8 cellular contexts compared by ENCODE assay signal in genomic region chr3:52052831-52053306, GRCh38. TPM values are rescaled to one million over a fixed set of nuclear protein-coding genes. Genes with fewer than 3 reads are reported as not detected.
A peak's percentile ranks its signal among the peaks of the same experiment; 100 is the strongest.
DNase-seq lines count a peak whose midpoint lies in the region; ATAC-seq, FAIRE-seq and TF ChIP-seq lines count a peak whose summit lies in the region.

No MANE protein-coding gene starts in this region.

- RAD21 ChIA-PET in GM12878 (lab: Charles Lee; ENCODE audit: unreplicated experiment) = interaction anchor here (0.7 to 4.5 kb wide), 34 partner anchors 9 to 334 kb away, joined by 3 to 165 read pairs (median 8); partner anchors contain the start of genes ACY1, PARP3, POC1A and RPL29

- H2AFZ ChIP-seq in GM23248 (peak overlapping the region; percentile 43; the same call in 1 of the 2 replicates), GM12878 (ENCODE audit: control insufficient read depth, low read depth, low read length) (peak overlapping the region; percentile 36; the same call in 1 of the 2 replicates)

- intact Hi-C loops in GM12878 (cut with micrococcal nuclease; ENCODE audit: unreplicated experiment) = loop anchor here (1.0 kb wide), 4 partner anchors 29 to 91 kb away; no protein-coding TSS in a partner anchor
- intact Hi-C loops in sciatic nerve (cut with DNase I) = loop anchor here (5.0 kb wide), 1 partner anchor 51 kb away; no protein-coding TSS in a partner anchor

- peak overlapping the region; percentile 91 for H3K27ac ChIP-seq in GM23248
- peak overlapping the region; percentile 61 for H3K27ac ChIP-seq in SJSA1
- peak overlapping the region; percentile 67 for H3K27ac ChIP-seq in GM12878 (ENCODE audit: control insufficient read depth, insufficient read depth)

- H3K79me2 ChIP-seq in GM23248 (ENCODE audit: insufficient read depth) (peaks cover 66% of the 10 kb centered on the region), GM12878 (ENCODE audit: control insufficient read depth, insufficient read depth, low read length) (peaks cover 41% of the 10 kb centered on the region)

- H3K9me3 ChIP-seq in GM23248 (ENCODE audit: low read depth) (no peaks in the 10 kb centered on the region), SJSA1 (replicated peaks) (no peaks in the 10 kb centered on the region), GM12878 (replicated peaks; ENCODE audit: control insufficient read depth, insufficient read depth, low read length) (no peaks in the 10 kb centered on the region)

- no peak for TF ChIP-seq POLR2A in GM12878 (IDR thresholded peaks at IDR 0.05; ENCODE audit: low read depth, low read length)
- TF ChIP-seq POLR2A in GM12892 (IDR thresholded peaks at IDR 0.05; ENCODE audit: low read depth, low read length) = no peak

- SMC1A ChIA-PET in GM12878 (lab: Charles Lee; ENCODE audit: uncharacterized antibody, unreplicated experiment) = interaction anchor here (0.8 to 9.7 kb wide), 24 partner anchors 9 to 224 kb away, joined by 3 to 179 read pairs (median 5); partner anchors contain the start of genes ABHD14B, PARP3 and RPL29

- peaks cover 23% of the 10 kb centered on the region for H3F3A ChIP-seq in GM23248 (ENCODE audit: insufficient read depth)

- POLR2A ChIA-PET in GM12878 (lab: Charles Lee) = interaction anchor here (0.5 to 3.4 kb wide), 23 partner anchors 9 to 110 kb away, joined by 3 to 21 read pairs (median 4); partner anchors contain the start of gene RPL29

- H3K4me2 ChIP-seq in GM23248 (ENCODE audit: unreplicated experiment) (peak overlapping the region; percentile 96), GM12878 (ENCODE audit: control insufficient read depth, insufficient read depth) (peak overlapping the region; percentile 68)

- H3K4me1 ChIP-seq in GM23248 (ENCODE audit: insufficient read depth) = peaks cover 27% of the 10 kb centered on the region
- peaks cover 55% of the 10 kb centered on the region for H3K4me1 ChIP-seq in SJSA1 (replicated peaks)
- H3K4me1 ChIP-seq in GM12878 (ENCODE audit: control insufficient read depth, insufficient read depth, low read length) = peaks cover 21% of the 10 kb centered on the region

- peak; percentile 8; the same call in 1 of the 2 replicates for TF ChIP-seq RAD21 in GM12878 (IDR thresholded peaks at IDR 0.05; ENCODE audit: insufficient read depth, low read depth, low read length)

- H4K20me1 ChIP-seq in GM23248 (ENCODE audit: insufficient read depth) (no peaks in the 10 kb centered on the region), GM12878 (ENCODE audit: control insufficient read depth, insufficient read depth) (no peaks in the 10 kb centered on the region)

- in situ Hi-C loops in GM23248 (cut with MboI) (no loop called here), GM12878 (cut with MboI) (no loop called here)

- DNase-seq in GM23248 = peak; percentile 91
- peak; percentile 69 to 85 for DNase-seq in SJSA1 (ENCODE audit: low read depth in 1 of 2, low spot score in 2 of 2)
- peak; percentile 36 for DNase-seq in GM12878 (ENCODE audit: low read depth, low spot score)
- peak; percentile 63 for DNase-seq in iPS DF 19.7 (ENCODE audit: low read depth, low spot score)
- DNase-seq in sciatic nerve (ENCODE audit: low spot score) = peak; percentile 91
- no peak for DNase-seq in GM12892 (ENCODE audit: insufficient read length)

- H3K36me3 ChIP-seq in GM23248 (ENCODE audit: low read depth) (peaks cover 14% of the 10 kb centered on the region; the same call in 1 of the 2 replicates), SJSA1 (peaks cover 60% of the 10 kb centered on the region), GM12878 (ENCODE audit: control insufficient read depth in 2 of 2, insufficient read depth in 2 of 2, low read length in 1 of 2) (peaks cover 4 to 21% of the 10 kb centered on the region in 2 experiments)

- TF ChIP-seq CTCF in GM12878 (IDR thresholded peaks at IDR 0.05 in 2 of 3, conservative IDR thresholded peaks at IDR 0.05 in 1 of 3; ENCODE audit: control insufficient read depth in 2 of 3, extremely low read depth in 1 of 3, insufficient read depth in 1 of 3, low read depth in 3 of 3, low read length in 3 of 3) = peak in 2 of 3 experiments; percentile 25 to 62; a peak in 3 of 6 replicates

- CTCF ChIA-PET in GM12878 (lab: Yijun Ruan, JAX) = interaction anchor here (0.6 to 9.7 kb wide), 43 partner anchors 9 to 395 kb away, joined by 3 to 334 read pairs (median 7); partner anchors contain the start of genes ABHD14B, ACY1, PARP3 and POC1A

- H3K4me3 ChIP-seq in GM23248 (peak overlapping the region; percentile 62), SJSA1 (no peak overlapping the region), GM12878 (peak overlapping the region; percentile 100)

- BruUV-seq in GM12878 (replicated peaks; lab: Mats Ljungman, UMichigan) = no TSS peak

- H3K27me3 ChIP-seq in GM23248 (replicated peaks; ENCODE audit: insufficient read depth) = no peaks in the 10 kb centered on the region
- H3K27me3 ChIP-seq in SJSA1 (replicated peaks) = no peaks in the 10 kb centered on the region
- H3K27me3 ChIP-seq in GM12878 (replicated peaks in 1 of 2; ENCODE audit: control insufficient read depth in 2 of 2, insufficient read depth in 2 of 2, low read length in 1 of 2) = no peaks in the 10 kb centered on the region

- no peak for TF ChIP-seq EP300 in GM12878 (IDR thresholded peaks at IDR 0.05; ENCODE audit: borderline replicate concordance in 1 of 2, control insufficient read depth in 1 of 2, low read depth in 2 of 2, low read length in 2 of 2)

- peak; percentile 73 for FAIRE-seq in GM12878 (lab: Jason Lieb, UNC)
- FAIRE-seq in GM12892 (lab: Jason Lieb, UNC) = no peak

- H3K9ac ChIP-seq in GM23248 (peak overlapping the region; percentile 95), GM12878 (ENCODE audit: control insufficient read depth, insufficient read depth, low read length) (peak overlapping the region; percentile 42)

- 8 to 9% methylated on average over 10 of the region's 10 CpGs for WGBS in GM23248 (ENCODE audit: low coverage in 1 of 2, low lambda C conversion rate in 2 of 2, missing lambda C conversion rate in 2 of 2), 2 experiments
- WGBS in GM12878 (ENCODE audit: insufficient coverage, insufficient replicate concordance, low lambda C conversion rate, missing lambda C conversion rate) = 11% methylated on average over 10 of the region's 10 CpGs

- H3K9me2 ChIP-seq in GM23248 (ENCODE audit: insufficient read depth) = no peaks in the 10 kb centered on the region

- peak; percentile 6 for ATAC-seq in GM12878
- peak; percentile 60 for ATAC-seq in sciatic nerve
- ATAC-seq in GM19452 (IDR thresholded peaks at IDR 0.05; ENCODE audit: unreplicated experiment) = no peak
- no peak for ATAC-seq in HG03175 (IDR thresholded peaks at IDR 0.05; ENCODE audit: unreplicated experiment)

TF ChIP-seq in GM12878, 131 proteins besides CTCF, POLR2A, EP300 and RAD21 (continues in another document):
- TF ChIP-seq MAX (IDR thresholded peaks at IDR 0.05; ENCODE audit: low read depth, low read length) (no peak), CHD4 (IDR thresholded peaks at IDR 0.05) (no peak), YY1 (IDR thresholded peaks at IDR 0.05; ENCODE audit: low read depth, low read length) (no peak)

RNA-seq across cellular contexts. Expression of gene DUSP7, which starts 3.5 kb away (rescaled TPM):
- total RNA-seq in GM23248 (2014; rRNA removed; shearing (Covaris generic)) = 12.4 and 17.7 TPM in 2 replicates
- polyA plus RNA-seq in GM23248 (2016; fragmentation: Nextera tagmentation; extraction: Ambion mirVana) (5.1 and 5.8 TPM in 2 replicates), GM12878 (2011; rRNA removed) (9.7 and 17.0 TPM in 2 replicates), GM12878 (2014; fragmentation: Illumina TruSeq; extraction: Trizol) (4.8 and 10.3 TPM in 2 replicates), GM12878 (2014; fragmentation: Nextera tagmentation; extraction: Ambion mirVana) (under 1 TPM; 0.73 to 0.82 TPM), GM12878 (2014; rRNA removed) (16.1 and 18.2 TPM in 2 replicates), GM12878 (2016; fragmentation: Nextera tagmentation; extraction: Ambion mirVana) (1 to 10 TPM; 1.7 TPM)
- 7.9 and 13.3 TPM in 2 replicates for total RNA-seq in SJSA1 (2014; rRNA removed; shearing (Covaris generic))
- 27.3 and 28.8 TPM in 2 replicates for total RNA-seq in GM12878 (2013; cell fraction: nucleolus; rRNA removed)
- total RNA-seq in GM12878 (2014; rRNA removed) (13.0 TPM in 2 replicates), GM12878 (2014; rRNA removed; fragmentation: Illumina TruSeq; extraction: Trizol) (4.9 and 5.5 TPM in 2 replicates), GM12878 (2021) (16.0 and 17.5 TPM in 2 replicates), sciatic nerve (22.1 TPM)
- polyA plus RNA-seq in GM12878 (2011; ENCODE audit: low read depth) = 2.5 TPM
- 24.2 and 27.7 TPM in 2 replicates for polyA plus RNA-seq in GM12878 (2011; cell fraction: cytosol; rRNA removed)
- 37.1 and 37.4 TPM in 2 replicates for polyA plus RNA-seq in GM12878 (2011; cell fraction: nucleus; rRNA removed)
- 5.4 and 6.3 TPM in 2 replicates for polyA plus RNA-seq in GM12878 (2012)
- 32.2 and 48.1 TPM in 2 replicates for polyA minus RNA-seq in GM12878 (2011; rRNA and poly(A)+ RNA removed)
- polyA minus RNA-seq in GM12878 (2011; cell fraction: cytosol; rRNA and poly(A)+ RNA removed) = 17.5 and 17.6 TPM in 2 replicates
- polyA minus RNA-seq in GM12878 (2011; cell fraction: nucleus; rRNA and poly(A)+ RNA removed) = 28.3 and 42.2 TPM in 2 replicates
- polyA plus RNA-seq in GM12892 (2012; ENCODE audit: missing spikeins) = 7.0 TPM

RNA-seq across cellular contexts. Expression of gene RPL29, which starts 57.2 kb away (rescaled TPM):
- 965 and 1,164 TPM in 2 replicates for total RNA-seq in GM23248 (2014; rRNA removed; shearing (Covaris generic))
- polyA plus RNA-seq in GM23248 (2016; fragmentation: Nextera tagmentation; extraction: Ambion mirVana) (665 and 690 TPM in 2 replicates), GM12878 (2011; rRNA removed) (1,274 and 1,606 TPM in 2 replicates), GM12878 (2014; fragmentation: Illumina TruSeq; extraction: Trizol) (1,724 and 2,477 TPM in 2 replicates), GM12878 (2014; fragmentation: Nextera tagmentation; extraction: Ambion mirVana) (1,000 to 10,000 TPM; 1,053 to 1,085 TPM), GM12878 (2014; rRNA removed) (2,075 and 2,190 TPM in 2 replicates), GM12878 (2016; fragmentation: Nextera tagmentation; extraction: Ambion mirVana) (1,000 to 10,000 TPM; 1,397 to 1,403 TPM)
- total RNA-seq in SJSA1 (2014; rRNA removed; shearing (Covaris generic)) = 462 and 868 TPM in 2 replicates
- total RNA-seq in GM12878 (2013; cell fraction: nucleolus; rRNA removed) = 312 and 327 TPM in 2 replicates
- total RNA-seq in GM12878 (2014; rRNA removed) (1,707 and 1,708 TPM in 2 replicates), GM12878 (2014; rRNA removed; fragmentation: Illumina TruSeq; extraction: Trizol) (2,030 and 2,061 TPM in 2 replicates), GM12878 (2021) (1,814 and 1,873 TPM in 2 replicates), sciatic nerve (753 TPM)
- 2,919 TPM for polyA plus RNA-seq in GM12878 (2011; ENCODE audit: low read depth)
- 2,998 and 3,537 TPM in 2 replicates for polyA plus RNA-seq in GM12878 (2011; cell fraction: cytosol; rRNA removed)
- polyA plus RNA-seq in GM12878 (2011; cell fraction: nucleus; rRNA removed) = 1,112 and 1,184 TPM in 2 replicates
- polyA plus RNA-seq in GM12878 (2012) = 3,236 and 3,576 TPM in 2 replicates
- 1,357 and 1,638 TPM in 2 replicates for polyA minus RNA-seq in GM12878 (2011; rRNA and poly(A)+ RNA removed)
- polyA minus RNA-seq in GM12878 (2011; cell fraction: cytosol; rRNA and poly(A)+ RNA removed) = 571 and 626 TPM in 2 replicates
- polyA minus RNA-seq in GM12878 (2011; cell fraction: nucleus; rRNA and poly(A)+ RNA removed) = 256 and 363 TPM in 2 replicates
- polyA plus RNA-seq in GM12892 (2012; ENCODE audit: missing spikeins) = 3,428 TPM

Comparison
In these comparisons a context has a peak if more than half of its experiments do, and no peak if none do; other contexts are left out.
1. ATAC-seq: peak in GM12878 (single experiment) and sciatic nerve (single experiment); none in GM19452 (single experiment) and HG03175 (single experiment).
2. Peak in every context shown above with its lines, with median percentiles within 50 percentile points of each other: H3K27ac ChIP-seq.